1 cellular context compared by ENCODE assay signal in genomic region chr10:75857896-75858295, GRCh38.
TF ChIP-seq lines count a peak whose summit lies in the region.

No MANE protein-coding gene starts in this region.

TF ChIP-seq in WTC11, 78 proteins besides CTCF, POLR2A, EP300 and RAD21 (continued from another document):
- no peak for TF ChIP-seq ERG (CRISPR knock-in tag; IDR thresholded peaks at IDR 0.05)
- no peak for TF ChIP-seq GTF2I (CRISPR knock-in tag; conservative IDR thresholded peaks at IDR 0.05)
- no peak for TF ChIP-seq PREB (CRISPR knock-in tag; IDR thresholded peaks at IDR 0.05; ENCODE audit: borderline replicate concordance)
- no peak for TF ChIP-seq SMAD3 (CRISPR knock-in tag; IDR thresholded peaks at IDR 0.05; ENCODE audit: borderline replicate concordance)
- no peak for TF ChIP-seq SP1 (CRISPR knock-in tag; conservative IDR thresholded peaks at IDR 0.05)
- TF ChIP-seq ZNF416 (CRISPR knock-in tag; IDR thresholded peaks at IDR 0.05): no peak
- TF ChIP-seq RELA (CRISPR knock-in tag; IDR thresholded peaks at IDR 0.05; ENCODE audit: borderline replicate concordance): no peak
- no peak for TF ChIP-seq CBFB (CRISPR knock-in tag; IDR thresholded peaks at IDR 0.05; ENCODE audit: low read depth)
- TF ChIP-seq ARID4B (CRISPR knock-in tag; IDR thresholded peaks at IDR 0.05; ENCODE audit: borderline replicate concordance): no peak
- no peak for TF ChIP-seq ZNF671 (CRISPR knock-in tag; IDR thresholded peaks at IDR 0.05)
- TF ChIP-seq NFATC4 (CRISPR knock-in tag; IDR thresholded peaks at IDR 0.05): no peak
- TF ChIP-seq EMX1 (CRISPR knock-in tag; IDR thresholded peaks at IDR 0.05): no peak
- no peak for TF ChIP-seq SMAD4 (CRISPR knock-in tag; IDR thresholded peaks at IDR 0.05)
- no peak for TF ChIP-seq ATF2 (CRISPR knock-in tag; IDR thresholded peaks at IDR 0.05; ENCODE audit: borderline replicate concordance, low read depth)
- no peak for TF ChIP-seq CREB1 (CRISPR knock-in tag; IDR thresholded peaks at IDR 0.05)
